24 cellular contexts compared by ENCODE assay signal in the genomic region with DNA sequence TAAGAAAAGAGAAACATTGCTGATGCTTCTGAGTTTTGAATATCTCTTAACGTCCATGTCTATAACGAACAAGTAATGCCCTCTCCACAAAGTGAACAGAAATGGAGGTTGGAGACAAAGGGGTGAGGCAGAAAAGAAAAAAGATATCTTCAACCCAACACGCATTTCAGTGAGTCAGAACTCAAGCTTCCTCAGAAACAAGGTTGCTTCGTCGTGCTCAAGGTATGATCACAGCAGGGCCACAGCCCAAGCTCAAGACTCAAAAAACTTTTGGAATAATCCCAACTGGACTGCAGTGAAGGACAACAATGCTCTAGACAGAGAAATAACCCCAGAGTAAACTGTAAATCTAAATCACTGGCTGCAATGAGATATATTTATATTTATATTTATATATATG. TPM values are rescaled to one million over a fixed set of nuclear protein-coding genes. Genes with fewer than 3 reads are reported as not detected.
A peak's percentile ranks its signal among the peaks of the same experiment; 100 is the strongest.
DNase-seq lines count a peak whose midpoint lies in the region; ATAC-seq and TF ChIP-seq lines count a peak whose summit lies in the region.
"Had no signal": no experiment of that assay in that cellular context is flagged by ENCODE, and none has a peak within 500 bp of the region (broad histone marks: within the 10 kb centered on the region; RNA-seq: fewer than 3 reads in every experiment).

No MANE protein-coding gene starts in this region.

- TF ChIP-seq CTCF in fibroblast of the aortic adventitia (IDR thresholded peaks at IDR 0.05; ENCODE audit: insufficient read depth, low read length) = no peak

- DNase-seq in HT1080 (ENCODE audit: low read depth) (peak; percentile 43), fibroblast of the aortic adventitia (ENCODE audit: low read depth) (peak; percentile 45), DMS153 (lab: John Stamatoyannopoulos, UW) (no peak), H4 (ENCODE audit: low spot score) (no peak), SKM-1 treated with dmso at 0.1 percent for 144 hours (lab: John Stamatoyannopoulos, UW; ENCODE audit: unreplicated experiment) (no peak)
- DNase-seq: activated naive CD4-positive, alpha-beta T cell treated with anti-CD3 and anti-CD28 coated beads, Interleukin-2, amount 50 U/mL, for 16 hours; anterior cingulate cortex; CD8-positive, alpha-beta memory T cell; central memory CD4-positive, alpha-beta T cell; dermis blood vessel endothelial cell; DMS79; hippocampal formation; Kasumi-1; NCI-H1092; NCI-H187 treated with DMSO at 0.1 percent for 48 hours; NCI-H69; posterior cingulate gyrus; right lobe of liver; stomach; T-helper 9 cell had no signal

- ATAC-seq in SK-N-SH treated with all-trans-retinoic acid at 6 μM for 48 hours (peak; percentile 42), HG02885 (IDR thresholded peaks at IDR 0.05; ENCODE audit: poor library complexity, unreplicated experiment) (no peak)
- ATAC-seq: right lobe of liver, WTC11 had no signal

- H3K4me3 ChIP-seq in fibroblast of the aortic adventitia (ENCODE audit: low read depth, low read length) = no peak overlapping the region
- H3K4me3 ChIP-seq: right lobe of liver, stomach, tibial nerve had no signal

TF ChIP-seq in SK-N-SH treated with all-trans-retinoic acid at 6 μM for 48 hours, 23 proteins besides CTCF, POLR2A, EP300 and RAD21:
- TF ChIP-seq ZC3H10 (CRISPR knock-in tag; IDR thresholded peaks at IDR 0.05) (no peak), ZNF70 (CRISPR knock-in tag; IDR thresholded peaks at IDR 0.05) (no peak), ZNF565 (CRISPR knock-in tag; conservative IDR thresholded peaks at IDR 0.05; ENCODE audit: low read depth) (no peak), CREB5 (CRISPR knock-in tag; IDR thresholded peaks at IDR 0.05; ENCODE audit: low read depth) (no peak), TCF4 (CRISPR knock-in tag; IDR thresholded peaks at IDR 0.05; ENCODE audit: borderline replicate concordance) (no peak), BACH2 (CRISPR knock-in tag; IDR thresholded peaks at IDR 0.05; ENCODE audit: borderline replicate concordance) (no peak), CSRNP3 (CRISPR knock-in tag; IDR thresholded peaks at IDR 0.05) (no peak), TSHZ2 (CRISPR knock-in tag; IDR thresholded peaks at IDR 0.05) (no peak), ARNTL (CRISPR knock-in tag; IDR thresholded peaks at IDR 0.05; ENCODE audit: borderline replicate concordance, low read depth) (no peak), CSDC2 (CRISPR knock-in tag; IDR thresholded peaks at IDR 0.05) (no peak), OSR1 (CRISPR knock-in tag; IDR thresholded peaks at IDR 0.05) (no peak), SNAI2 (CRISPR knock-in tag; IDR thresholded peaks at IDR 0.05) (no peak), RARB (CRISPR knock-in tag; IDR thresholded peaks at IDR 0.05) (no peak), PPARA (CRISPR knock-in tag; IDR thresholded peaks at IDR 0.05; ENCODE audit: borderline replicate concordance) (no peak), ISL1 (CRISPR knock-in tag; IDR thresholded peaks at IDR 0.05) (no peak), TOX (CRISPR knock-in tag; IDR thresholded peaks at IDR 0.05; ENCODE audit: borderline replicate concordance) (no peak), ESRRG (CRISPR knock-in tag; IDR thresholded peaks at IDR 0.05) (no peak), ZFP3 (CRISPR knock-in tag; IDR thresholded peaks at IDR 0.05) (no peak)
- TF ChIP-seq, protein P1, sequence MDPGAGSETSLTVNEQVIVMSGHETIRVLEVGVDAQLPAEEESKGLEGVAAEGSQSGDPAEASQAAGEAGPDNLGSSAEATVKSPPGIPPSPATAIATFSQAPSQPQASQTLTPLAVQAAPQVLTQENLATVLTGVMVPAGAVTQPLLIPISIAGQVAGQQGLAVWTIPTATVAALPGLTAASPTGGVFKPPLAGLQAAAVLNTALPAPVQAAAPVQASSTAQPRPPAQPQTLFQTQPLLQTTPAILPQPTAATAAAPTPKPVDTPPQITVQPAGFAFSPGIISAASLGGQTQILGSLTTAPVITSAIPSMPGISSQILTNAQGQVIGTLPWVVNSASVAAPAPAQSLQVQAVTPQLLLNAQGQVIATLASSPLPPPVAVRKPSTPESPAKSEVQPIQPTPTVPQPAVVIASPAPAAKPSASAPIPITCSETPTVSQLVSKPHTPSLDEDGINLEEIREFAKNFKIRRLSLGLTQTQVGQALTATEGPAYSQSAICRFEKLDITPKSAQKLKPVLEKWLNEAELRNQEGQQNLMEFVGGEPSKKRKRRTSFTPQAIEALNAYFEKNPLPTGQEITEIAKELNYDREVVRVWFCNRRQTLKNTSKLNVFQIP (CRISPR knock-in tag; IDR thresholded peaks at IDR 0.05; ENCODE audit: borderline replicate concordance, low read depth) = no peak
- TF ChIP-seq, protein P2, sequence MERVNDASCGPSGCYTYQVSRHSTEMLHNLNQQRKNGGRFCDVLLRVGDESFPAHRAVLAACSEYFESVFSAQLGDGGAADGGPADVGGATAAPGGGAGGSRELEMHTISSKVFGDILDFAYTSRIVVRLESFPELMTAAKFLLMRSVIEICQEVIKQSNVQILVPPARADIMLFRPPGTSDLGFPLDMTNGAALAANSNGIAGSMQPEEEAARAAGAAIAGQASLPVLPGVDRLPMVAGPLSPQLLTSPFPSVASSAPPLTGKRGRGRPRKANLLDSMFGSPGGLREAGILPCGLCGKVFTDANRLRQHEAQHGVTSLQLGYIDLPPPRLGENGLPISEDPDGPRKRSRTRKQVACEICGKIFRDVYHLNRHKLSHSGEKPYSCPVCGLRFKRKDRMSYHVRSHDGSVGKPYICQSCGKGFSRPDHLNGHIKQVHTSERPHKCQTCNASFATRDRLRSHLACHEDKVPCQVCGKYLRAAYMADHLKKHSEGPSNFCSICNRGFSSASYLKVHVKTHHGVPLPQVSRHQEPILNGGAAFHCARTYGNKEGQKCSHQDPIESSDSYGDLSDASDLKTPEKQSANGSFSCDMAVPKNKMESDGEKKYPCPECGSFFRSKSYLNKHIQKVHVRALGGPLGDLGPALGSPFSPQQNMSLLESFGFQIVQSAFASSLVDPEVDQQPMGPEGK (CRISPR knock-in tag; IDR thresholded peaks at IDR 0.05; ENCODE audit: borderline replicate concordance) = no peak

RNA-seq across cellular contexts. Expression of gene WNT5A, which starts 18.9 kb away (rescaled TPM):
- 5.8 and 9.9 TPM in 2 replicates for total RNA-seq in HT1080 (2014; rRNA removed; shearing (Covaris generic))
- 15.3 and 21.6 TPM in 2 replicates for polyA plus RNA-seq in HT1080 (2015; cell fraction: cytosol; rRNA removed)
- 45.6 and 49.0 TPM in 2 replicates for polyA plus RNA-seq in HT1080 (2015; cell fraction: nucleus; rRNA removed)
- 5.8 and 42.4 TPM in 2 replicates for total RNA-seq in fibroblast of the aortic adventitia (ENCODE audit: low replicate concordance)
- 40.8 and 63.3 TPM in 2 replicates for total RNA-seq in H4 (2014; rRNA removed; shearing (Covaris generic))
- total RNA-seq: CD8-positive, alpha-beta memory T cell had no signal
- polyA plus RNA-seq: CD8-positive, alpha-beta memory T cell had no signal

Comparison
In these comparisons a context has a peak if more than half of its experiments do, and no peak if none do; other contexts are left out.
1. DNase-seq: peak in HT1080 (single experiment) and fibroblast of the aortic adventitia (single experiment); none in DMS153 (single experiment), H4 (single experiment) and SKM-1 treated with dmso at 0.1 percent for 144 hours (single experiment).